In genomic region chr9:136487672-136488071, GRCh38 we compare ENCODE assay signal across 18 cellular contexts. TPM values are rescaled to one million over a fixed set of nuclear protein-coding genes. Genes with fewer than 3 reads are reported as not detected.
DNase-seq lines count a peak whose midpoint lies in the region; ATAC-seq and TF ChIP-seq lines count a peak whose summit lies in the region.
"Had no signal": no experiment of that assay in that cellular context is flagged by ENCODE, and none has a peak within 500 bp of the region (broad histone marks: within the 10 kb centered on the region; RNA-seq: fewer than 3 reads in every experiment).

No MANE protein-coding gene starts in this region.

- peaks cover 7% of the 10 kb centered on the region for H3K4me1 Mint-ChIP-seq in activated T-cell treated with anti-CD3 and anti-CD28 coated beads, Interleukin-2, amount 50 U/mL, for 24 hours (ENCODE audit: low read depth)
- H3K4me1 Mint-ChIP-seq in activated T-cell treated with anti-CD3 and anti-CD28 coated beads, Interleukin-2, amount 50 U/mL, for 72 hours (ENCODE audit: low read depth): no peaks in the 10 kb centered on the region
- peaks cover 20% of the 10 kb centered on the region for H3K4me1 Mint-ChIP-seq in neural crest cell

- no peaks in the 10 kb centered on the region for H3K27me3 Mint-ChIP-seq in activated T-cell treated with anti-CD3 and anti-CD28 coated beads, Interleukin-2, amount 50 U/mL, for 24 hours
- no peaks in the 10 kb centered on the region for H3K27me3 Mint-ChIP-seq in activated T-cell treated with anti-CD3 and anti-CD28 coated beads, Interleukin-2, amount 50 U/mL, for 72 hours (ENCODE audit: low read depth)
- peaks cover 2% of the 10 kb centered on the region for H3K27me3 Mint-ChIP-seq in neural crest cell (ENCODE audit: low read depth)
- H3K27me3 Mint-ChIP-seq: CD4-positive, alpha-beta T cell had no signal

- H3K4me3 ChIP-seq in NT2/D1 (ENCODE audit: insufficient read length, low read depth) (no peak overlapping the region), tibial artery (no peak overlapping the region)
- H3K4me3 ChIP-seq: A549 had no signal

- H3K27ac Mint-ChIP-seq in activated T-cell treated with anti-CD3 and anti-CD28 coated beads, Interleukin-2, amount 50 U/mL, for 24 hours: peak overlapping the region; percentile 22
- no peak overlapping the region for H3K27ac Mint-ChIP-seq in activated T-cell treated with anti-CD3 and anti-CD28 coated beads, Interleukin-2, amount 50 U/mL, for 72 hours
- no peak overlapping the region for H3K27ac Mint-ChIP-seq in neural crest cell (ENCODE audit: unreplicated experiment)
- H3K27ac Mint-ChIP-seq: CD4-positive, alpha-beta T cell; HFFc6 had no signal

- H3K36me3 ChIP-seq in NT2/D1 (ENCODE audit: insufficient read depth, insufficient read length, low read length) (no peaks in the 10 kb centered on the region), tibial artery (no peaks in the 10 kb centered on the region)

- peak overlapping the region; percentile 1 for H3K9ac ChIP-seq in NT2/D1 (ENCODE audit: insufficient read length, low read depth)

- no peak for ATAC-seq in activated T-cell treated with anti-CD3 and anti-CD28 coated beads, Interleukin-2, amount 50 U/mL, for 72 hours (replicated peaks in 1 of 2)
- ATAC-seq in HG03565 (IDR thresholded peaks at IDR 0.05; ENCODE audit: unreplicated experiment): no peak
- ATAC-seq: HCT116 had no signal

- no peak for DNase-seq in activated T-cell treated with anti-CD3 and anti-CD28 coated beads, Interleukin-2, amount 50 U/mL, for 24 hours
- no peak for DNase-seq in activated T-cell treated with anti-CD3 and anti-CD28 coated beads, Interleukin-2, amount 50 U/mL, for 72 hours
- DNase-seq in NT2/D1 (ENCODE audit: low read depth, low spot score) (no peak), neural crest cell (ENCODE audit: low read depth, low spot score) (no peak), tibial artery (no peak), GM20000 (ENCODE audit: low spot score) (no peak)
- DNase-seq: AML-193; Caco-2; CD4-positive, alpha-beta T cell; GOT3; H7; HFFc6; IMR-90 had no signal

- H3K4me1 ChIP-seq in NT2/D1 (ENCODE audit: insufficient read depth, insufficient read length): peaks cover 13% of the 10 kb centered on the region
- peaks cover 0 to 38% (median 30%) of the 10 kb centered on the region in 4 donors for H3K4me1 ChIP-seq in tibial artery

- TF ChIP-seq CTCF in neural crest cell (conservative IDR thresholded peaks at IDR 0.05) (no peak), tibial artery (IDR thresholded peaks at IDR 0.05) (no peak), GM20000 (IDR thresholded peaks at IDR 0.05; ENCODE audit: extremely low read depth, missing control alignments) (no peak)

- H3K36me3 Mint-ChIP-seq in activated T-cell treated with anti-CD3 and anti-CD28 coated beads, Interleukin-2, amount 50 U/mL, for 24 hours (ENCODE audit: low read depth): peaks cover 2% of the 10 kb centered on the region
- peaks cover 1 to 2% of the 10 kb centered on the region in 2 donors for H3K36me3 Mint-ChIP-seq in activated T-cell treated with anti-CD3 and anti-CD28 coated beads, Interleukin-2, amount 50 U/mL, for 72 hours (ENCODE audit: insufficient read depth in 2 of 2)
- no peaks in the 10 kb centered on the region for H3K36me3 Mint-ChIP-seq in neural crest cell (ENCODE audit: low read depth)

- no peaks in the 10 kb centered on the region for H3K9me3 ChIP-seq in NT2/D1 (ENCODE audit: insufficient read depth, low read length)
- no peaks in the 10 kb centered on the region for H3K9me3 ChIP-seq in tibial artery
- H3K9me3 ChIP-seq: A549, Caco-2 had no signal

- peak overlapping the region; percentile 34 to 46 for H3K27ac ChIP-seq in tibial artery
- H3K27ac ChIP-seq: 22Rv1, A549, C4-2B had no signal

- no peaks in the 10 kb centered on the region for H3K9me3 Mint-ChIP-seq in activated T-cell treated with anti-CD3 and anti-CD28 coated beads, Interleukin-2, amount 50 U/mL, for 24 hours
- H3K9me3 Mint-ChIP-seq in activated T-cell treated with anti-CD3 and anti-CD28 coated beads, Interleukin-2, amount 50 U/mL, for 72 hours: no peaks in the 10 kb centered on the region
- no peaks in the 10 kb centered on the region for H3K9me3 Mint-ChIP-seq in neural crest cell
- H3K9me3 Mint-ChIP-seq: CD4-positive, alpha-beta T cell; HFFc6 had no signal

- intact Hi-C loops in tibial artery (cut with DNase I; ENCODE audit: low total_unique reads): loop anchor here (2.0 kb wide), 1 partner anchor 143 kb away; no protein-coding TSS in a partner anchor

- H3K4me3 Mint-ChIP-seq in activated T-cell treated with anti-CD3 and anti-CD28 coated beads, Interleukin-2, amount 50 U/mL, for 24 hours: no peak overlapping the region
- H3K4me3 Mint-ChIP-seq in activated T-cell treated with anti-CD3 and anti-CD28 coated beads, Interleukin-2, amount 50 U/mL, for 72 hours: no peak overlapping the region
- H3K4me3 Mint-ChIP-seq in neural crest cell: peak overlapping the region; percentile 34
- H3K4me3 Mint-ChIP-seq: CD4-positive, alpha-beta T cell; HFFc6 had no signal

- peaks cover 5% of the 10 kb centered on the region for H3K27me3 ChIP-seq in NT2/D1 (ENCODE audit: insufficient read depth, insufficient read length)
- no peaks in the 10 kb centered on the region for H3K27me3 ChIP-seq in tibial artery

RNA-seq across cellular contexts. Expression of gene SEC16A, which starts 4.8 kb away (rescaled TPM):
- 10 to 100 TPM; 69.5 to 74.5 TPM for total RNA-seq in activated T-cell treated with anti-CD3 and anti-CD28 coated beads, Interleukin-2, amount 50 U/mL, for 72 hours
- 77.2 and 79.4 TPM in 2 replicates for total RNA-seq in neural crest cell

RNA-seq across cellular contexts. Expression of gene INPP5E, which starts 48.0 kb away (rescaled TPM):
- 10 to 100 TPM; 17.2 to 20.1 TPM for total RNA-seq in activated T-cell treated with anti-CD3 and anti-CD28 coated beads, Interleukin-2, amount 50 U/mL, for 72 hours
- 28.7 and 29.6 TPM in 2 replicates for total RNA-seq in neural crest cell

RNA-seq across cellular contexts. Expression of gene NOTCH1, which starts 58.2 kb away (rescaled TPM):
- total RNA-seq in activated T-cell treated with anti-CD3 and anti-CD28 coated beads, Interleukin-2, amount 50 U/mL, for 72 hours: 10 to 100 TPM; 71.6 to 84.2 TPM
- total RNA-seq in neural crest cell: 99.0 and 99.7 TPM in 2 replicates
